In the genomic region with DNA sequence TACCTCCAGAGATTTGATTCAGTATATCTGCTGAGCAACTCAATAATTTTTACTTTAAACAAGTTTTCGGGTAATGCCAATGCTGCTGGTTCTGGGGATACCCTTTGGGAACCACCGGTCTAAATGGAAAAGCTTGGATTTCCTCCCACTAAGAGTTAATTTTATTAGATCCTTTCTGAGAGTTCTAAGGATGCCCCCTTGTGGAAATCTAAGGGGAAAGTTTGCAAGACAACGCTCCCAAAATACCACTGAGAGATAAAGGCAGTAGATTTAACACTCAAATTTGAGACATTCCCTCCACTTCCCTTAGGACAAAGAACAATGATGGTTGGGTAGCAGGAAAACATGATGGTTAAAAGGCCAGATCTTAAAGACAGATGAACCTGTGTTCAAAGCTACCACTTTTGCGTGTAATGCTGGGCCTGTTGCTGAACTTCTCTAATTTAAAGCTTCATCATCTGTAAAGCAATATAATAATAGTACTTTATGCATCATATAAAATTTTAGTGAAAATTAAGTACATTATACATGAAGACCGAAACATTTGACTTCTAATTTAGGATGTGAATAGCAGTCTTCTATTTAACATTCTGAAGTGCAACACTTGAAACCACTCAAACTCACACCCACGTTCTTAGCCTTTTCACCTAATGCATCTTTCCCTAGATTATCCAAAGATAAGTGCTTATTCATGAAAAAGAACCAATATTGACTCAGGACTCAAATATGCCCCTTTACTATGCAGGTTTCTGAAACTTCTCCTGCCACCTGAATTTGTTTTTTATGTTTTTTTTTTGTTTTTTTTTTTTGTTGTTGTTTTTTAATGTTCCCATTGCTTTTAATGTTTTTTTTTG, we compare ENCODE assay signal across 9 cellular contexts.
DNase-seq lines count a peak whose midpoint lies in the region; ATAC-seq and TF ChIP-seq lines count a peak whose summit lies in the region.
"Had no signal": no experiment of that assay in that cellular context is flagged by ENCODE, and none has a peak within 500 bp of the region (broad histone marks: within the 10 kb centered on the region; RNA-seq: fewer than 3 reads in every experiment).

No MANE protein-coding gene starts in this region.

- POLR2A ChIA-PET in naive thymus-derived CD8-positive, alpha-beta T cell (lab: Charles Lee), result no interaction called here

- H3K9me3 Mint-ChIP-seq in naive thymus-derived CD8-positive, alpha-beta T cell, result peaks cover 0 to 16% (median 4%) of the 10 kb centered on the region in 9 donors

- no peak overlapping the region for H3K27ac Mint-ChIP-seq in naive thymus-derived CD8-positive, alpha-beta T cell

- no peaks in the 10 kb centered on the region for H3K4me1 Mint-ChIP-seq in naive thymus-derived CD8-positive, alpha-beta T cell

- H3K27me3 ChIP-seq in dorsolateral prefrontal cortex (peaks cover 0 to 2% (median 0%) of the 10 kb centered on the region in 45 donors), prostate gland (replicated peaks; ENCODE audit: insufficient read depth) (no peaks in the 10 kb centered on the region)

- TF ChIP-seq POLR2A in prostate gland (IDR thresholded peaks at IDR 0.05), result no peak

- no peaks in the 10 kb centered on the region for H3K27me3 Mint-ChIP-seq in naive thymus-derived CD8-positive, alpha-beta T cell

- intact Hi-C loops in dorsolateral prefrontal cortex (cut with DNase I) (no loop called here), prostate gland (cut with DNase I) (no loop called here)

- TF ChIP-seq CTCF in dorsolateral prefrontal cortex (IDR thresholded peaks at IDR 0.05 in 54 of 56, conservative IDR thresholded peaks at IDR 0.05 in 2 of 56; ENCODE audit: low read depth in 1 of 56, partially characterized antibody in 56 of 56) (peak in 44 of 56 donors; percentile 12 to 56 (median 36)), prostate gland (IDR thresholded peaks at IDR 0.05) (peak in 3 of 4 experiments; percentile 17 to 25 (median 24))

- H3K27ac ChIP-seq in dorsolateral prefrontal cortex, result no peak overlapping the region
- no peak overlapping the region for H3K27ac ChIP-seq in prostate gland
- H3K27ac ChIP-seq: A549 had no signal

- H3K36me3 ChIP-seq in prostate gland, result no peaks in the 10 kb centered on the region

- DNase-seq in NCI-H1092 treated with DMSO at 0.1 percent for 48 hours (lab: John Stamatoyannopoulos, UW), result peak; percentile 9
- no peak for DNase-seq in NCI-H1092 (lab: John Stamatoyannopoulos, UW)
- DNase-seq in NCI-H526 treated with DMSO at 0.1 percent for 48 hours (lab: John Stamatoyannopoulos, UW), result peak; percentile 31
- DNase-seq in dorsolateral prefrontal cortex, result no peak
- no peak for DNase-seq in prostate gland (ENCODE audit: low spot score)
- DNase-seq in effector CD4-positive, alpha-beta T cell, result no peak
- no peak for DNase-seq in hippocampal formation (lab: John Stamatoyannopoulos, UW)
- DNase-seq in naive thymus-derived CD8-positive, alpha-beta T cell, result no peak

- no peak overlapping the region for H3K4me3 Mint-ChIP-seq in naive thymus-derived CD8-positive, alpha-beta T cell

- 61% methylated on average over 6 of the region's 6 CpGs for WGBS in prostate gland

- H3K4me3 ChIP-seq in dorsolateral prefrontal cortex, result no peak overlapping the region
- H3K4me3 ChIP-seq in prostate gland, result no peak overlapping the region
- H3K4me3 ChIP-seq: A549 had no signal

- H3K36me3 Mint-ChIP-seq in naive thymus-derived CD8-positive, alpha-beta T cell, result no peaks in the 10 kb centered on the region

- H3K4me1 ChIP-seq in prostate gland (replicated peaks), result no peaks in the 10 kb centered on the region
- H3K4me1 ChIP-seq: A549 had no signal

- no peaks in the 10 kb centered on the region for H3K9me3 ChIP-seq in prostate gland
- H3K9me3 ChIP-seq: A549 had no signal

- ATAC-seq in naive thymus-derived CD8-positive, alpha-beta T cell, result no peak
- ATAC-seq: A549 had no signal

Comparison
In these comparisons a context has a peak if more than half of its experiments do, and no peak if none do; other contexts are left out.
1. DNase-seq: peak in NCI-H1092 treated with DMSO at 0.1 percent for 48 hours (single experiment) and NCI-H526 treated with DMSO at 0.1 percent for 48 hours (single experiment); none in NCI-H1092 (single experiment), dorsolateral prefrontal cortex (0 of 10), prostate gland (single experiment), effector CD4-positive, alpha-beta T cell (single experiment), hippocampal formation (0 of 2) and naive thymus-derived CD8-positive, alpha-beta T cell (0 of 10).